1 cellular context compared by ENCODE assay signal in the genomic region with DNA sequence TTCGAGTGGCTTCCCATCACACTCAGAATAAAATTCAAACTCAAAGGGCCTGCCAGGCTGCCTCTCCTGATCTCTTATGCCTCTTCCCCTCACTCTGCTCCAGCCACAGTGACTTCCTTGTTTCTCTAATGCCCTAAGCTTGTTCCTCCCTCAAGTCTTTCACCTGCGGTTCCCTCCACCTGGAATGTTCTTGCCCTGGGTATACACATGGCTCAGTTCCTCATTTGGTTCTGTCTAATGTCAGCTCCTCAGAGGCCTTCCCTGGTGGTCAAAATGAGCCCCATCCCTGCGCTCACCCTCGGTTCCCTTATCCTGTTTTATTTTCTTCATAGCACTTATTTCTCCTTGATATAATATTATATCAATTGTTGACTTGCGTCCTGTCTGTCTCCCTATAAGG.
TF ChIP-seq lines count a peak whose summit lies in the region.

No MANE protein-coding gene starts in this region.

TF ChIP-seq in WTC11, 78 proteins besides CTCF, POLR2A, EP300 and RAD21 (continued from another document):
- TF ChIP-seq, protein P1, sequence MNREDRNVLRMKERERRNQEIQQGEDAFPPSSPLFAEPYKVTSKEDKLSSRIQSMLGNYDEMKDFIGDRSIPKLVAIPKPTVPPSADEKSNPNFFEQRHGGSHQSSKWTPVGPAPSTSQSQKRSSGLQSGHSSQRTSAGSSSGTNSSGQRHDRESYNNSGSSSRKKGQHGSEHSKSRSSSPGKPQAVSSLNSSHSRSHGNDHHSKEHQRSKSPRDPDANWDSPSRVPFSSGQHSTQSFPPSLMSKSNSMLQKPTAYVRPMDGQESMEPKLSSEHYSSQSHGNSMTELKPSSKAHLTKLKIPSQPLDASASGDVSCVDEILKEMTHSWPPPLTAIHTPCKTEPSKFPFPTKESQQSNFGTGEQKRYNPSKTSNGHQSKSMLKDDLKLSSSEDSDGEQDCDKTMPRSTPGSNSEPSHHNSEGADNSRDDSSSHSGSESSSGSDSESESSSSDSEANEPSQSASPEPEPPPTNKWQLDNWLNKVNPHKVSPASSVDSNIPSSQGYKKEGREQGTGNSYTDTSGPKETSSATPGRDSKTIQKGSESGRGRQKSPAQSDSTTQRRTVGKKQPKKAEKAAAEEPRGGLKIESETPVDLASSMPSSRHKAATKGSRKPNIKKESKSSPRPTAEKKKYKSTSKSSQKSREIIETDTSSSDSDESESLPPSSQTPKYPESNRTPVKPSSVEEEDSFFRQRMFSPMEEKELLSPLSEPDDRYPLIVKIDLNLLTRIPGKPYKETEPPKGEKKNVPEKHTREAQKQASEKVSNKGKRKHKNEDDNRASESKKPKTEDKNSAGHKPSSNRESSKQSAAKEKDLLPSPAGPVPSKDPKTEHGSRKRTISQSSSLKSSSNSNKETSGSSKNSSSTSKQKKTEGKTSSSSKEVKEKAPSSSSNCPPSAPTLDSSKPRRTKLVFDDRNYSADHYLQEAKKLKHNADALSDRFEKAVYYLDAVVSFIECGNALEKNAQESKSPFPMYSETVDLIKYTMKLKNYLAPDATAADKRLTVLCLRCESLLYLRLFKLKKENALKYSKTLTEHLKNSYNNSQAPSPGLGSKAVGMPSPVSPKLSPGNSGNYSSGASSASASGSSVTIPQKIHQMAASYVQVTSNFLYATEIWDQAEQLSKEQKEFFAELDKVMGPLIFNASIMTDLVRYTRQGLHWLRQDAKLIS (CRISPR knock-in tag; IDR thresholded peaks at IDR 0.05; ENCODE audit: borderline replicate concordance), result no peak
